In the genomic region with DNA sequence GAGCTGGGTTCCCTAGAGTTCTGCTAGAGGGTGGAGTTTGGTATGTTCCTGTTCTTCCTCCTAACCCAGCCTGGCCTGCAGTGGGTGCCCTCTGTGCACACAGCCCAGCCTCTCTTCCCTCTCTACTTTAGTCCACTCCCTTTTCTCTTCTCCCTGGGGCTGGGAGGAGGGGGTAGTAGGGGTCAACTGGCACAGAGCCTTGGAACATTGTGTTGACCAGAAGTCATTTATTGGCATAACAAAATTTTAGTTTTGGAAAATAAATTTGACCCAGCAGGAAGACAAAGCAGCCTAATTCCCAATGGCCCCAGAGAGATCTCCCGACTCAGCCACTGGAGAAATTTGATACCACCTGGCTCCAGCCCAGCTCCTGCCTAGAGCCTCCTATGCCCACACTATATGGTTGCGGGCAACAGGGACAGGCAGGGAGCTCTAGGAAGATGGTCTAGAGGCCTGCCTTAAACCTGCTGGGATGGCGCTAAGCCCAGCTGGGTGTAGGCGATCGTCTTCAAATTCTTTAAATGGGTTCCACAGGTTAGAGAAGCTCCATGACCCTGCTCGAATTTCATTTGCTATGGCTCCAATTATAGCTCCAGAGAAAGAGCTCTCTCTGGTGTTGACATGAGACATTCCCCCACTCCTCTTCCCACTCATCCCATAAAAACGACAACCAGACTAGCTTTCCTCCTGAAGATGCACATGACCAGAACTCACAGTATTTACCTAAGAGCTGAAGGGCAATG, we compare ENCODE assay signal across 1 cellular context.
TF ChIP-seq lines count a peak whose summit lies in the region.

No MANE protein-coding gene starts in this region.

TF ChIP-seq in K562, 482 proteins besides CTCF, POLR2A, EP300 and RAD21:
- no peak for TF ChIP-seq NCOR1 (IDR thresholded peaks at IDR 0.05)
- TF ChIP-seq, protein P1, sequence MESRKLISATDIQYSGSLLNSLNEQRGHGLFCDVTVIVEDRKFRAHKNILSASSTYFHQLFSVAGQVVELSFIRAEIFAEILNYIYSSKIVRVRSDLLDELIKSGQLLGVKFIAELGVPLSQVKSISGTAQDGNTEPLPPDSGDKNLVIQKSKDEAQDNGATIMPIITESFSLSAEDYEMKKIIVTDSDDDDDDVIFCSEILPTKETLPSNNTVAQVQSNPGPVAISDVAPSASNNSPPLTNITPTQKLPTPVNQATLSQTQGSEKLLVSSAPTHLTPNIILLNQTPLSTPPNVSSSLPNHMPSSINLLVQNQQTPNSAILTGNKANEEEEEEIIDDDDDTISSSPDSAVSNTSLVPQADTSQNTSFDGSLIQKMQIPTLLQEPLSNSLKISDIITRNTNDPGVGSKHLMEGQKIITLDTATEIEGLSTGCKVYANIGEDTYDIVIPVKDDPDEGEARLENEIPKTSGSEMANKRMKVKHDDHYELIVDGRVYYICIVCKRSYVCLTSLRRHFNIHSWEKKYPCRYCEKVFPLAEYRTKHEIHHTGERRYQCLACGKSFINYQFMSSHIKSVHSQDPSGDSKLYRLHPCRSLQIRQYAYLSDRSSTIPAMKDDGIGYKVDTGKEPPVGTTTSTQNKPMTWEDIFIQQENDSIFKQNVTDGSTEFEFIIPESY (CRISPR knock-in tag; IDR thresholded peaks at IDR 0.05): peak; percentile 66; the same call in 1 of the 2 replicates
